ENCODE assay signal across 1 cellular context in the genomic region with DNA sequence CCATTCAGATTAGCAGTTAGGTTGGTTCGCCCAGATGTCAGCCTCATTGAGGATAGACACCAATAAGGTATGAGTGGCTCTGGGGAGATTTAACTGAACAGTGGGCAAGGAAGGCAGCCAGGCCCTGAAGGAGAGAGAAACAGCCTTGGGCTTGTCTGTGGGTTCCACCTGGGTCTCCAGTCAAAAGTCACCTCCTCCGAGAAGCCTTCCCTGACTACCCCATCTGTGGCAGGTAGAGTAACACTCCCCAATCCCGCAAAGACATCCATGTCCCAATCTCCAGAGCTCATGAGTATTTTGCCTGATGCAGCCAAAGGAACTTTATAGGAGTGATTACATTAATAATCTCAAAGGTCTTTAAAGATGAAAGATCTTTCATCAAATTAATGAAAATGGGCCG.
TF ChIP-seq lines count a peak whose summit lies in the region.

No MANE protein-coding gene starts in this region.

TF ChIP-seq in K562, 482 proteins besides CTCF, POLR2A, EP300 and RAD21 (continues in another document):
- TF ChIP-seq, protein P1, sequence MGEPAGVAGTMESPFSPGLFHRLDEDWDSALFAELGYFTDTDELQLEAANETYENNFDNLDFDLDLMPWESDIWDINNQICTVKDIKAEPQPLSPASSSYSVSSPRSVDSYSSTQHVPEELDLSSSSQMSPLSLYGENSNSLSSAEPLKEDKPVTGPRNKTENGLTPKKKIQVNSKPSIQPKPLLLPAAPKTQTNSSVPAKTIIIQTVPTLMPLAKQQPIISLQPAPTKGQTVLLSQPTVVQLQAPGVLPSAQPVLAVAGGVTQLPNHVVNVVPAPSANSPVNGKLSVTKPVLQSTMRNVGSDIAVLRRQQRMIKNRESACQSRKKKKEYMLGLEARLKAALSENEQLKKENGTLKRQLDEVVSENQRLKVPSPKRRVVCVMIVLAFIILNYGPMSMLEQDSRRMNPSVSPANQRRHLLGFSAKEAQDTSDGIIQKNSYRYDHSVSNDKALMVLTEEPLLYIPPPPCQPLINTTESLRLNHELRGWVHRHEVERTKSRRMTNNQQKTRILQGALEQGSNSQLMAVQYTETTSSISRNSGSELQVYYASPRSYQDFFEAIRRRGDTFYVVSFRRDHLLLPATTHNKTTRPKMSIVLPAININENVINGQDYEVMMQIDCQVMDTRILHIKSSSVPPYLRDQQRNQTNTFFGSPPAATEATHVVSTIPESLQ (CRISPR knock-in tag; IDR thresholded peaks at IDR 0.05): no peak
- TF ChIP-seq SPI1 (IDR thresholded peaks at IDR 0.05; ENCODE audit: borderline replicate concordance, low read depth, low read length) (no peak), ZNF217 (CRISPR knock-in tag; IDR thresholded peaks at IDR 0.05) (no peak), ZNF282 (CRISPR knock-in tag; IDR thresholded peaks at IDR 0.05) (no peak), ZNF76 (CRISPR knock-in tag; IDR thresholded peaks at IDR 0.05; ENCODE audit: borderline replicate concordance) (no peak), ZNF583 (CRISPR knock-in tag; IDR thresholded peaks at IDR 0.05) (no peak), BRD4 (IDR thresholded peaks at IDR 0.05) (no peak), TCFL5 (CRISPR knock-in tag; conservative IDR thresholded peaks at IDR 0.05) (no peak), MCM7 (IDR thresholded peaks at IDR 0.05) (no peak), ZNF436 (CRISPR knock-in tag; IDR thresholded peaks at IDR 0.05) (peak; percentile 79), CHD4 (IDR thresholded peaks at IDR 0.05; ENCODE audit: insufficient read depth, insufficient replicate concordance, low read depth, low read length, poor library complexity, severe bottlenecking) (no peak), NCOR1 (IDR thresholded peaks at IDR 0.05) (no peak), RBBP5 (IDR thresholded peaks at IDR 0.05; ENCODE audit: borderline replicate concordance, insufficient read depth, low read length, poor library complexity, severe bottlenecking) (no peak), PURB (CRISPR knock-in tag; IDR thresholded peaks at IDR 0.05; ENCODE audit: low read depth) (no peak), RBM25 (IDR thresholded peaks at IDR 0.05; ENCODE audit: low read depth, low read length, severe bottlenecking) (peak; percentile 99), ZNF232 (CRISPR knock-in tag; IDR thresholded peaks at IDR 0.05) (no peak), PHF20 (IDR thresholded peaks at IDR 0.05; ENCODE audit: partially characterized antibody) (no peak), KDM1A (IDR thresholded peaks at IDR 0.05) (peak; percentile 33 to 58; a peak in 2 of 4 replicates), ETV6 (IDR thresholded peaks at IDR 0.05; ENCODE audit: borderline replicate concordance in 1 of 2, low read depth in 2 of 2, low read length in 1 of 2) (no peak), ETV6 (CRISPR knock-in tag; IDR thresholded peaks at IDR 0.05; ENCODE audit: borderline replicate concordance) (no peak), RBM15 (IDR thresholded peaks at IDR 0.05; ENCODE audit: insufficient read depth, low read length) (no peak), RNF2 (IDR thresholded peaks at IDR 0.05) (no peak), ZNF589 (CRISPR knock-in tag; IDR thresholded peaks at IDR 0.05; ENCODE audit: low read depth) (no peak), POLR2B (IDR thresholded peaks at IDR 0.05; ENCODE audit: low read depth, partially characterized antibody) (no peak), ZNF79 (CRISPR knock-in tag; IDR thresholded peaks at IDR 0.05; ENCODE audit: low read depth) (no peak), ADNP (tag; IDR thresholded peaks at IDR 0.05) (0 out of 2 replicates have a peak, but pooled peaks have one; percentile 28), ZNF280A (IDR thresholded peaks at IDR 0.05; ENCODE audit: low read depth, partially characterized antibody) (no peak), ZNF3 (CRISPR knock-in tag; IDR thresholded peaks at IDR 0.05) (no peak), SMARCA5 (IDR thresholded peaks at IDR 0.05) (peak; percentile 91), HNRNPH1 (optimal IDR thresholded peaks at IDR 0.05; ENCODE audit: low read depth, low read length) (no peak), NFE2 (IDR thresholded peaks at IDR 0.05; ENCODE audit: low read depth) (no peak), ZNF197 (CRISPR knock-in tag; IDR thresholded peaks at IDR 0.05; ENCODE audit: low read depth) (no peak), ZFP36 (IDR thresholded peaks at IDR 0.05; ENCODE audit: low read depth, low read length, partially characterized antibody) (peak; percentile 99), KAT8 (IDR thresholded peaks at IDR 0.05; ENCODE audit: low read depth) (no peak), RCOR1 (IDR thresholded peaks at IDR 0.05; ENCODE audit: borderline replicate concordance in 1 of 2, low read depth in 2 of 2, low read length in 2 of 2) (no peak), ZNF134 (CRISPR knock-in tag; conservative IDR thresholded peaks at IDR 0.05) (no peak), PTBP1 (IDR thresholded peaks at IDR 0.05; ENCODE audit: low read depth, low read length) (peak; percentile 93), SRF (CRISPR knock-in tag; IDR thresholded peaks at IDR 0.05) (no peak), BCOR (IDR thresholded peaks at IDR 0.05) (peak; percentile 86), SAP30 (IDR thresholded peaks at IDR 0.05; ENCODE audit: borderline replicate concordance, insufficient read depth, low read depth, low read length, poor library complexity, severe bottlenecking) (no peak), ZC3H4 (CRISPR knock-in tag; IDR thresholded peaks at IDR 0.05; ENCODE audit: borderline replicate concordance) (no peak), IRF2 (CRISPR knock-in tag; IDR thresholded peaks at IDR 0.05) (no peak), ZNF445 (CRISPR knock-in tag; IDR thresholded peaks at IDR 0.05; ENCODE audit: low read depth) (no peak)
- TF ChIP-seq, protein P2, sequence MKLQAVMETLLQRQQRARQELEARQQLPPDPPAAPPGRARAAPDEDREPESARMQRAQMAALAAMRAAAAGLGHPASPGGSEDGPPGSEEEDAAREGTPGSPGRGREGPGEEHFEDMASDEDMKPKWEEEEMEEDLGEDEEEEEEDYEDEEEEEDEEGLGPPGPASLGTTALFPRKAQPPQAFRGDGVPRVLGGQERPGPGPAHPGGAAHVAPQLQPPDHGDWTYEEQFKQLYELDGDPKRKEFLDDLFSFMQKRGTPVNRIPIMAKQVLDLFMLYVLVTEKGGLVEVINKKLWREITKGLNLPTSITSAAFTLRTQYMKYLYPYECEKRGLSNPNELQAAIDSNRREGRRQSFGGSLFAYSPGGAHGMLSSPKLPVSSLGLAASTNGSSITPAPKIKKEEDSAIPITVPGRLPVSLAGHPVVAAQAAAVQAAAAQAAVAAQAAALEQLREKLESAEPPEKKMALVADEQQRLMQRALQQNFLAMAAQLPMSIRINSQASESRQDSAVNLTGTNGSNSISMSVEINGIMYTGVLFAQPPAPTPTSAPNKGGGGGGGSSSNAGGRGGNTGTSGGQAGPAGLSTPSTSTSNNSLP (IDR thresholded peaks at IDR 0.05; ENCODE audit: borderline replicate concordance, low read depth, low read length): no peak
- TF ChIP-seq, protein P3, sequence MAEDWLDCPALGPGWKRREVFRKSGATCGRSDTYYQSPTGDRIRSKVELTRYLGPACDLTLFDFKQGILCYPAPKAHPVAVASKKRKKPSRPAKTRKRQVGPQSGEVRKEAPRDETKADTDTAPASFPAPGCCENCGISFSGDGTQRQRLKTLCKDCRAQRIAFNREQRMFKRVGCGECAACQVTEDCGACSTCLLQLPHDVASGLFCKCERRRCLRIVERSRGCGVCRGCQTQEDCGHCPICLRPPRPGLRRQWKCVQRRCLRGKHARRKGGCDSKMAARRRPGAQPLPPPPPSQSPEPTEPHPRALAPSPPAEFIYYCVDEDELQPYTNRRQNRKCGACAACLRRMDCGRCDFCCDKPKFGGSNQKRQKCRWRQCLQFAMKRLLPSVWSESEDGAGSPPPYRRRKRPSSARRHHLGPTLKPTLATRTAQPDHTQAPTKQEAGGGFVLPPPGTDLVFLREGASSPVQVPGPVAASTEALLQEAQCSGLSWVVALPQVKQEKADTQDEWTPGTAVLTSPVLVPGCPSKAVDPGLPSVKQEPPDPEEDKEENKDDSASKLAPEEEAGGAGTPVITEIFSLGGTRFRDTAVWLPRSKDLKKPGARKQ (CRISPR knock-in tag; IDR thresholded peaks at IDR 0.05): no peak
- TF ChIP-seq, protein P4, sequence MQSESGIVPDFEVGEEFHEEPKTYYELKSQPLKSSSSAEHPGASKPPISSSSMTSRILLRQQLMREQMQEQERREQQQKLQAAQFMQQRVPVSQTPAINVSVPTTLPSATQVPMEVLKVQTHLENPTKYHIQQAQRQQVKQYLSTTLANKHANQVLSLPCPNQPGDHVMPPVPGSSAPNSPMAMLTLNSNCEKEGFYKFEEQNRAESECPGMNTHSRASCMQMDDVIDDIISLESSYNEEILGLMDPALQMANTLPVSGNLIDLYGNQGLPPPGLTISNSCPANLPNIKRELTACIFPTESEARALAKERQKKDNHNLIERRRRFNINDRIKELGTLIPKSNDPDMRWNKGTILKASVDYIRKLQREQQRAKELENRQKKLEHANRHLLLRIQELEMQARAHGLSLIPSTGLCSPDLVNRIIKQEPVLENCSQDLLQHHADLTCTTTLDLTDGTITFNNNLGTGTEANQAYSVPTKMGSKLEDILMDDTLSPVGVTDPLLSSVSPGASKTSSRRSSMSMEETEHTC (IDR thresholded peaks at IDR 0.05): no peak
- TF ChIP-seq, protein P5, sequence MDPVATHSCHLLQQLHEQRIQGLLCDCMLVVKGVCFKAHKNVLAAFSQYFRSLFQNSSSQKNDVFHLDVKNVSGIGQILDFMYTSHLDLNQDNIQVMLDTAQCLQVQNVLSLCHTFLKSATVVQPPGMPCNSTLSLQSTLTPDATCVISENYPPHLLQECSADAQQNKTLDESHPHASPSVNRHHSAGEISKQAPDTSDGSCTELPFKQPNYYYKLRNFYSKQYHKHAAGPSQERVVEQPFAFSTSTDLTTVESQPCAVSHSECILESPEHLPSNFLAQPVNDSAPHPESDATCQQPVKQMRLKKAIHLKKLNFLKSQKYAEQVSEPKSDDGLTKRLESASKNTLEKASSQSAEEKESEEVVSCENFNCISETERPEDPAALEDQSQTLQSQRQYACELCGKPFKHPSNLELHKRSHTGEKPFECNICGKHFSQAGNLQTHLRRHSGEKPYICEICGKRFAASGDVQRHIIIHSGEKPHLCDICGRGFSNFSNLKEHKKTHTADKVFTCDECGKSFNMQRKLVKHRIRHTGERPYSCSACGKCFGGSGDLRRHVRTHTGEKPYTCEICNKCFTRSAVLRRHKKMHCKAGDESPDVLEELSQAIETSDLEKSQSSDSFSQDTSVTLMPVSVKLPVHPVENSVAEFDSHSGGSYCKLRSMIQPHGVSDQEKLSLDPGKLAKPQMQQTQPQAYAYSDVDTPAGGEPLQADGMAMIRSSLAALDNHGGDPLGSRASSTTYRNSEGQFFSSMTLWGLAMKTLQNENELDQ (CRISPR knock-in tag; IDR thresholded peaks at IDR 0.05; ENCODE audit: borderline replicate concordance): no peak
- TF ChIP-seq, protein P6, sequence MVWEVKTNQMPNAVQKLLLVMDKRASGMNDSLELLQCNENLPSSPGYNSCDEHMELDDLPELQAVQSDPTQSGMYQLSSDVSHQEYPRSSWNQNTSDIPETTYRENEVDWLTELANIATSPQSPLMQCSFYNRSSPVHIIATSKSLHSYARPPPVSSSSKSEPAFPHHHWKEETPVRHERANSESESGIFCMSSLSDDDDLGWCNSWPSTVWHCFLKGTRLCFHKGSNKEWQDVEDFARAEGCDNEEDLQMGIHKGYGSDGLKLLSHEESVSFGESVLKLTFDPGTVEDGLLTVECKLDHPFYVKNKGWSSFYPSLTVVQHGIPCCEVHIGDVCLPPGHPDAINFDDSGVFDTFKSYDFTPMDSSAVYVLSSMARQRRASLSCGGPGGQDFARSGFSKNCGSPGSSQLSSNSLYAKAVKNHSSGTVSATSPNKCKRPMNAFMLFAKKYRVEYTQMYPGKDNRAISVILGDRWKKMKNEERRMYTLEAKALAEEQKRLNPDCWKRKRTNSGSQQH (CRISPR knock-in tag; IDR thresholded peaks at IDR 0.05): no peak
- TF ChIP-seq, protein P7, sequence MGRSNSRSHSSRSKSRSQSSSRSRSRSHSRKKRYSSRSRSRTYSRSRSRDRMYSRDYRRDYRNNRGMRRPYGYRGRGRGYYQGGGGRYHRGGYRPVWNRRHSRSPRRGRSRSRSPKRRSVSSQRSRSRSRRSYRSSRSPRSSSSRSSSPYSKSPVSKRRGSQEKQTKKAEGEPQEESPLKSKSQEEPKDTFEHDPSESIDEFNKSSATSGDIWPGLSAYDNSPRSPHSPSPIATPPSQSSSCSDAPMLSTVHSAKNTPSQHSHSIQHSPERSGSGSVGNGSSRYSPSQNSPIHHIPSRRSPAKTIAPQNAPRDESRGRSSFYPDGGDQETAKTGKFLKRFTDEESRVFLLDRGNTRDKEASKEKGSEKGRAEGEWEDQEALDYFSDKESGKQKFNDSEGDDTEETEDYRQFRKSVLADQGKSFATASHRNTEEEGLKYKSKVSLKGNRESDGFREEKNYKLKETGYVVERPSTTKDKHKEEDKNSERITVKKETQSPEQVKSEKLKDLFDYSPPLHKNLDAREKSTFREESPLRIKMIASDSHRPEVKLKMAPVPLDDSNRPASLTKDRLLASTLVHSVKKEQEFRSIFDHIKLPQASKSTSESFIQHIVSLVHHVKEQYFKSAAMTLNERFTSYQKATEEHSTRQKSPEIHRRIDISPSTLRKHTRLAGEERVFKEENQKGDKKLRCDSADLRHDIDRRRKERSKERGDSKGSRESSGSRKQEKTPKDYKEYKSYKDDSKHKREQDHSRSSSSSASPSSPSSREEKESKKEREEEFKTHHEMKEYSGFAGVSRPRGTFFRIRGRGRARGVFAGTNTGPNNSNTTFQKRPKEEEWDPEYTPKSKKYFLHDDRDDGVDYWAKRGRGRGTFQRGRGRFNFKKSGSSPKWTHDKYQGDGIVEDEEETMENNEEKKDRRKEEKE (IDR thresholded peaks at IDR 0.05; ENCODE audit: borderline replicate concordance in 1 of 2, control insufficient read depth in 1 of 2, low read depth in 2 of 2, low read length in 1 of 2): no peak
